ENCODE assay signal across 8 cellular contexts in genomic region chr9:109469646-109470358, GRCh38. TPM values are rescaled to one million over a fixed set of nuclear protein-coding genes. Genes with fewer than 3 reads are reported as not detected.
DNase-seq lines count a peak whose midpoint lies in the region; ATAC-seq lines count a peak whose summit lies in the region.

No MANE protein-coding gene starts in this region.

- WGBS in mesendoderm (ENCODE audit: extremely low coverage, insufficient coverage, low lambda C conversion rate), result no CpG with 5 or more reads among the region's 13 CpGs

- no peaks in the 10 kb centered on the region for H3K36me3 Mint-ChIP-seq in CD4-positive, alpha-beta memory T cell
- no peaks in the 10 kb centered on the region for H3K36me3 Mint-ChIP-seq in activated CD4-positive, alpha-beta T cell treated with anti-CD3 and anti-CD28 coated beads, Interleukin-2, amount 10 ng/mL, durations not matched to agents 7 days and 5 days (ENCODE audit: low read depth)

- H3K23ac ChIP-seq in mesendoderm (ENCODE audit: low read length), result no peak overlapping the region

- no peaks in the 10 kb centered on the region for H3K79me2 ChIP-seq in mesendoderm (ENCODE audit: control insufficient read depth, insufficient read depth, low read length)

- no peak overlapping the region for H3K56ac ChIP-seq in mesendoderm (ENCODE audit: low read length)

- DNase-seq in CD4-positive, alpha-beta memory T cell, result peak in 4 of 5 donors; percentile 19 to 33 (median 25)
- DNase-seq in NCI-H446 treated with DMSO at 0.1 percent for 48 hours (lab: John Stamatoyannopoulos, UW), result peak; percentile 18
- DNase-seq in activated CD4-positive, alpha-beta T cell treated with anti-CD3 and anti-CD28 coated beads, Interleukin-2, amount 10 ng/mL, durations not matched to agents 7 days and 5 days, result peak; percentile 77
- DNase-seq in effector CD4-positive, alpha-beta T cell, result peak; percentile 24
- DNase-seq in mesendoderm, result peak; percentile 78
- peak; percentile 77 for DNase-seq in stimulated activated CD8-positive, alpha-beta memory T cell treated with anti-CD3 and anti-CD28 coated beads, Interleukin-4, amount 100 ng/mL, for 48 hours

- H3K27ac ChIP-seq in CD4-positive, alpha-beta memory T cell (ENCODE audit: low read depth, low read length), result no peak overlapping the region
- H3K27ac ChIP-seq in mesendoderm (ENCODE audit: low read depth, low read length), result no peak overlapping the region

- no peaks in the 10 kb centered on the region for H3K27me3 ChIP-seq in CD4-positive, alpha-beta memory T cell (ENCODE audit: insufficient read depth, low read length)
- no peaks in the 10 kb centered on the region for H3K27me3 ChIP-seq in mesendoderm (ENCODE audit: insufficient read depth, low read length, poor library complexity)

- no peak overlapping the region for H4K8ac ChIP-seq in mesendoderm (ENCODE audit: low read depth, low read length)

- H3K9ac ChIP-seq in mesendoderm (ENCODE audit: low read length), result no peak overlapping the region

- no peaks in the 10 kb centered on the region for H3K36me3 ChIP-seq in CD4-positive, alpha-beta memory T cell (ENCODE audit: insufficient read depth, low read length)
- no peaks in the 10 kb centered on the region for H3K36me3 ChIP-seq in mesendoderm (ENCODE audit: control insufficient read depth, insufficient read depth, low read length)

- H2AK5ac ChIP-seq in mesendoderm (ENCODE audit: low read length), result no peak overlapping the region

- H3K27me3 Mint-ChIP-seq in CD4-positive, alpha-beta memory T cell, result peaks cover 4 to 8% of the 10 kb centered on the region in 2 donors
- H3K27me3 Mint-ChIP-seq in activated CD4-positive, alpha-beta T cell treated with anti-CD3 and anti-CD28 coated beads, Interleukin-2, amount 10 ng/mL, durations not matched to agents 7 days and 5 days, result peaks cover 23% of the 10 kb centered on the region

- H3K9me3 Mint-ChIP-seq in CD4-positive, alpha-beta memory T cell, result peaks cover 0 to 2% (median 0%) of the 10 kb centered on the region in 8 donors
- no peaks in the 10 kb centered on the region for H3K9me3 Mint-ChIP-seq in activated CD4-positive, alpha-beta T cell treated with anti-CD3 and anti-CD28 coated beads, Interleukin-2, amount 10 ng/mL, durations not matched to agents 7 days and 5 days

- no peaks in the 10 kb centered on the region for H3K9me3 ChIP-seq in CD4-positive, alpha-beta memory T cell (ENCODE audit: control insufficient read depth in 1 of 2, low read length in 2 of 2)

- no peak overlapping the region for H2BK120ac ChIP-seq in mesendoderm (ENCODE audit: low read depth, low read length)

- ATAC-seq in GM19351 (IDR thresholded peaks at IDR 0.05; ENCODE audit: unreplicated experiment), result peak; percentile 87
- ATAC-seq in HG03442 (IDR thresholded peaks at IDR 0.05; ENCODE audit: unreplicated experiment), result peak; percentile 89

- CTCF ChIA-PET in CD4-positive, alpha-beta memory T cell (lab: Charles Lee; ENCODE audit: partially characterized antibody), result interaction anchor here (0.7 to 2.4 kb wide), 19 partner anchors 9 to 1784 kb away, joined by 3 to 11 read pairs (median 5); no protein-coding TSS in a partner anchor
- CTCF ChIA-PET in activated CD4-positive, alpha-beta T cell treated with anti-CD3 and anti-CD28 coated beads, Interleukin-2, amount 10 ng/mL, durations not matched to agents 7 days and 5 days (lab: Charles Lee), result interaction anchor here (0.6 to 5.7 kb wide), 20 partner anchors 9 to 769 kb away, joined by 3 to 52 read pairs (median 4); partner anchors contain the start of gene PTPN3

- POLR2A ChIA-PET in CD4-positive, alpha-beta memory T cell (lab: Charles Lee; ENCODE audit: partially characterized antibody), result no interaction called here
- POLR2A ChIA-PET in activated CD4-positive, alpha-beta T cell treated with anti-CD3 and anti-CD28 coated beads, Interleukin-2, amount 10 ng/mL, durations not matched to agents 7 days and 5 days (lab: Charles Lee), result no interaction called here

- no peaks in the 10 kb centered on the region for H3K79me1 ChIP-seq in mesendoderm (ENCODE audit: low read length)

- H3K4me2 ChIP-seq in mesendoderm (ENCODE audit: low read length), result no peak overlapping the region

- no peaks in the 10 kb centered on the region for H3K4me1 Mint-ChIP-seq in CD4-positive, alpha-beta memory T cell
- H3K4me1 Mint-ChIP-seq in activated CD4-positive, alpha-beta T cell treated with anti-CD3 and anti-CD28 coated beads, Interleukin-2, amount 10 ng/mL, durations not matched to agents 7 days and 5 days, result peaks cover 20% of the 10 kb centered on the region

- no peak overlapping the region for H3K18ac ChIP-seq in mesendoderm (ENCODE audit: low read length)

- no peak overlapping the region for H3K27ac Mint-ChIP-seq in CD4-positive, alpha-beta memory T cell
- no peak overlapping the region for H3K27ac Mint-ChIP-seq in activated CD4-positive, alpha-beta T cell treated with anti-CD3 and anti-CD28 coated beads, Interleukin-2, amount 10 ng/mL, durations not matched to agents 7 days and 5 days

- H3K4me3 Mint-ChIP-seq in CD4-positive, alpha-beta memory T cell, result no peak overlapping the region
- no peak overlapping the region for H3K4me3 Mint-ChIP-seq in activated CD4-positive, alpha-beta T cell treated with anti-CD3 and anti-CD28 coated beads, Interleukin-2, amount 10 ng/mL, durations not matched to agents 7 days and 5 days

- intact Hi-C loops in CD4-positive, alpha-beta memory T cell (cut with micrococcal nuclease), result loop anchor here (1.0 kb wide), 1 partner anchor 226 kb away; no protein-coding TSS in a partner anchor

- no peaks in the 10 kb centered on the region for H3K4me1 ChIP-seq in CD4-positive, alpha-beta memory T cell (ENCODE audit: insufficient read depth, low read length)
- no peaks in the 10 kb centered on the region for H3K4me1 ChIP-seq in mesendoderm (ENCODE audit: control insufficient read depth, low read depth, low read length)

- H2BK15ac ChIP-seq in mesendoderm (replicated peaks; ENCODE audit: low read depth), result no peak overlapping the region

- no peak overlapping the region for H4K5ac ChIP-seq in mesendoderm (ENCODE audit: low read length)

- no peak overlapping the region for H3K4me3 ChIP-seq in CD4-positive, alpha-beta memory T cell (ENCODE audit: low read length in 2 of 2)
- H3K4me3 ChIP-seq in mesendoderm (ENCODE audit: low read length), result no peak overlapping the region

- no peak overlapping the region for H3K4ac ChIP-seq in mesendoderm (ENCODE audit: low read depth, low read length)

- H2BK5ac ChIP-seq in mesendoderm (ENCODE audit: low read length), result no peak overlapping the region

RNA-seq across cellular contexts. Expression of gene PTPN3, which starts 28.3 kb away (rescaled TPM):
- total RNA-seq in CD4-positive, alpha-beta memory T cell, result not detected
- not detected for polyA plus RNA-seq in CD4-positive, alpha-beta memory T cell
- total RNA-seq in activated CD4-positive, alpha-beta T cell treated with anti-CD3 and anti-CD28 coated beads, Interleukin-2, amount 10 ng/mL, durations not matched to agents 7 days and 5 days, result not detected
- polyA plus RNA-seq in mesendoderm (2013, experiment 1 of 2), result 0.80 TPM
- 0.91 TPM for polyA plus RNA-seq in mesendoderm (2013, experiment 2 of 2)

Comparison
In these comparisons a context has a peak if more than half of its experiments do, and no peak if none do; other contexts are left out.
1. DNase-seq: peak in every context shown above with its lines; median percentile 78 in mesendoderm; 77 in activated CD4-positive, alpha-beta T cell treated with anti-CD3 and anti-CD28 coated beads, Interleukin-2, amount 10 ng/mL, durations not matched to agents 7 days and 5 days; 77 in stimulated activated CD8-positive, alpha-beta memory T cell treated with anti-CD3 and anti-CD28 coated beads, Interleukin-4, amount 100 ng/mL, for 48 hours; 25 in CD4-positive, alpha-beta memory T cell; 24 in effector CD4-positive, alpha-beta T cell; 18 in NCI-H446 treated with DMSO at 0.1 percent for 48 hours.